In genomic region chr22:17705565-17706450, GRCh38 we compare ENCODE assay signal across 8 cellular contexts.
DNase-seq lines count a peak whose midpoint lies in the region; ATAC-seq and TF ChIP-seq lines count a peak whose summit lies in the region.

No MANE protein-coding gene starts in this region.

- no peak overlapping the region for H3K4me3 ChIP-seq in cardiac muscle cell
- peak overlapping the region; percentile 63 for H3K4me3 ChIP-seq in SK-N-MC
- peak overlapping the region; percentile 44 to 52 for H3K4me3 ChIP-seq in gastroesophageal sphincter

- TF ChIP-seq EP300 in gastroesophageal sphincter (IDR thresholded peaks at IDR 0.05), result no peak

- intact Hi-C loops in Right ventricle myocardium superior (cut with DNase I), result no loop called here

- H3K27me3 ChIP-seq in cardiac muscle cell, result no peaks in the 10 kb centered on the region
- no peaks in the 10 kb centered on the region for H3K27me3 ChIP-seq in gastroesophageal sphincter

- H3K4me1 ChIP-seq in cardiac muscle cell (ENCODE audit: low read depth) (no peaks in the 10 kb centered on the region), gastroesophageal sphincter (peaks cover 5 to 43% (median 6%) of the 10 kb centered on the region in 3 donors)

- DNase-seq in cardiac muscle cell (ENCODE audit: low read depth in 1 of 2, low spot score in 1 of 2) (no peak), Right ventricle myocardium superior (no peak), SK-N-MC (ENCODE audit: low read depth, low spot score) (no peak), NOMO-1 treated with DMSO at 0.1 percent for 48 hours (lab: John Stamatoyannopoulos, UW; ENCODE audit: unreplicated experiment) (no peak), A172 (ENCODE audit: low spot score) (no peak), NCI-H146 (lab: John Stamatoyannopoulos, UW) (no peak)
- peak; percentile 8 for DNase-seq in stimulated activated naive CD8-positive, alpha-beta T cell treated with anti-CD3 and anti-CD28 coated beads, Interleukin-15, Interleukin-2, amounts not matched to agents 100 U/mL and 50 U/mL, for 24 hours

- H3K27ac ChIP-seq in cardiac muscle cell (peak overlapping the region; percentile 30), SK-N-MC (peak overlapping the region; percentile 65), gastroesophageal sphincter (peak overlapping the region; percentile 79 to 85 (median 80))

- TF ChIP-seq CTCF in cardiac muscle cell (IDR thresholded peaks at IDR 0.05; ENCODE audit: low read depth, low read length) (no peak), gastroesophageal sphincter (IDR thresholded peaks at IDR 0.05) (no peak)

- ATAC-seq in Right ventricle myocardium superior (ENCODE audit: poor library complexity), result no peak
- no peak for ATAC-seq in gastroesophageal sphincter
- peak; percentile 5 for ATAC-seq in stimulated activated naive CD8-positive, alpha-beta T cell treated with anti-CD3 and anti-CD28 coated beads, Interleukin-15, Interleukin-2, amounts not matched to agents 100 U/mL and 50 U/mL, for 24 hours

- H3K9me3 ChIP-seq in cardiac muscle cell (ENCODE audit: low read depth) (no peaks in the 10 kb centered on the region), SK-N-MC (ENCODE audit: low read depth, low read length) (no peaks in the 10 kb centered on the region), gastroesophageal sphincter (no peaks in the 10 kb centered on the region)

- no peak overlapping the region for H3K9ac ChIP-seq in SK-N-MC (ENCODE audit: insufficient read length)

- H3K36me3 ChIP-seq in cardiac muscle cell, result peaks cover 17% of the 10 kb centered on the region
- peaks cover 9% of the 10 kb centered on the region for H3K36me3 ChIP-seq in SK-N-MC (ENCODE audit: insufficient read depth, low read length)
- peaks cover 0 to 20% of the 10 kb centered on the region in 2 donors for H3K36me3 ChIP-seq in gastroesophageal sphincter

- TF ChIP-seq POLR2A in gastroesophageal sphincter (IDR thresholded peaks at IDR 0.05), result no peak

- 60 to 80% methylated on average over 5 to 11 of the region's 11 CpGs for WGBS in gastroesophageal sphincter (ENCODE audit: low coverage in 1 of 2), 2 donors

Comparison
In these comparisons a context has a peak if more than half of its experiments do, and no peak if none do; other contexts are left out.
1. H3K27ac ChIP-seq: peak in every context shown above with its lines; median percentile 80 in gastroesophageal sphincter; 65 in SK-N-MC; 30 in cardiac muscle cell.